8 cellular contexts compared by ENCODE assay signal in genomic region chr1:43545686-43546387, GRCh38. TPM values are rescaled to one million over a fixed set of nuclear protein-coding genes. Genes with fewer than 3 reads are reported as not detected.
DNase-seq lines count a peak whose midpoint lies in the region; ATAC-seq and TF ChIP-seq lines count a peak whose summit lies in the region.

No MANE protein-coding gene starts in this region.

- ATAC-seq in foreskin keratinocyte (no peak), HG03521 (IDR thresholded peaks at IDR 0.05; ENCODE audit: unreplicated experiment) (no peak)

- no peak for TF ChIP-seq POLR2A in NB4 (IDR thresholded peaks at IDR 0.05; ENCODE audit: extremely low read depth, insufficient read length)

- H3K4me3 ChIP-seq in NB4 (ENCODE audit: low read depth, low read length) (no peak overlapping the region), colonic mucosa (no peak overlapping the region)

- DNase-seq in COLO829 (ENCODE audit: low spot score) (peak; percentile 60), NB4 (ENCODE audit: low read depth) (peak; percentile 25), colonic mucosa (peak; percentile 97), mucosa of gallbladder (ENCODE audit: low spot score) (peak; percentile 93), foreskin melanocyte (no peak), foreskin keratinocyte (no peak), KG1 (lab: John Stamatoyannopoulos, UW) (no peak)

- peaks cover 17% of the 10 kb centered on the region for H3K4me1 ChIP-seq in colonic mucosa
- H3K4me1 ChIP-seq in foreskin keratinocyte, result peaks cover 36% of the 10 kb centered on the region

- H3K27me3 ChIP-seq in colonic mucosa (no peaks in the 10 kb centered on the region), foreskin keratinocyte (no peaks in the 10 kb centered on the region)

- TF ChIP-seq CTCF in NB4 (IDR thresholded peaks at IDR 0.05; ENCODE audit: low read depth, low read length) (no peak), colonic mucosa (IDR thresholded peaks at IDR 0.05) (no peak), foreskin keratinocyte (conservative IDR thresholded peaks at IDR 0.05) (no peak)

- H3K27ac ChIP-seq in colonic mucosa (peak overlapping the region; percentile 50), foreskin keratinocyte (no peak overlapping the region)

- no peaks in the 10 kb centered on the region for H3K9me3 ChIP-seq in colonic mucosa

- H3K36me3 ChIP-seq in colonic mucosa, result no peaks in the 10 kb centered on the region

- intact Hi-C loops in colonic mucosa (cut with DNase I), result no loop called here

- peak overlapping the region; percentile 33 to 86 for H3K9ac ChIP-seq in colonic mucosa (ENCODE audit: low read depth in 2 of 2, low read length in 2 of 2)

RNA-seq across cellular contexts. Expression of gene PTPRF, which starts 15.2 kb away (rescaled TPM):
- total RNA-seq in colonic mucosa (100 to 1,000 TPM; 351 to 449 TPM), mucosa of gallbladder (478 TPM), foreskin keratinocyte (147 and 186 TPM in 2 replicates)
- polyA plus RNA-seq in foreskin keratinocyte, result 57.6 and 75.7 TPM in 2 replicates

Comparison
In these comparisons a context has a peak if more than half of its experiments do, and no peak if none do; other contexts are left out.
1. DNase-seq: peak in COLO829 (single experiment), NB4 (single experiment), colonic mucosa (single experiment) and mucosa of gallbladder (single experiment); none in foreskin melanocyte (single experiment), foreskin keratinocyte (0 of 2) and KG1 (single experiment).